In the genomic region with DNA sequence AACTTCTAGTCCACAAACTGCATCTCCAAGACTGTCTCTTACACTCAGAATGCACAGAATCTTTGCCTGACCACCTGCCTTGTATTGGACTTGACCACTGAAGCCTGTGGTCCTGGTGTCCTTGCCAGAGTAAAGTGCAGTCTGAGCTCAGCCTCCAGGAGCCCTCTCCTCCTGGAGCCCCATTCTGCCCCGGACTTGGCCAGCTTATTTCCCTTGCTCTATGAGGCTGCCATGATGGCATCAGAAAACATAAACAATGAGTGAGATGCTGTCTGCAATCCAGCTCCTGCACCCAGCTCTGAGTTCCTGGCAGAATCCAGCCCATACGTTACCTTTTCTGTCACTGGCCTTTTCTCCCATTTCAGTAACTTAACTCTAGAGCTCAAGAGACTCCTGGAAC, we compare ENCODE assay signal across 34 cellular contexts.
"Had no signal": no experiment of that assay in that cellular context is flagged by ENCODE, and none has a peak within 500 bp of the region (broad histone marks: within the 10 kb centered on the region; RNA-seq: fewer than 3 reads in every experiment).

No MANE protein-coding gene starts in this region.

- H3K36me3 ChIP-seq: brain microvascular endothelial cell, left lung, lower lobe of right lung, neutrophil, ovary, right lobe of liver, suprapubic skin, transverse colon, vagina had no signal

- H3K36me3 Mint-ChIP-seq: activated naive CD4-positive, alpha-beta T cell treated with anti-CD3 and anti-CD28 coated beads, Interleukin-2, amount 10 ng/mL, durations not matched to agents 7 days and 5 days; activated naive CD8-positive, alpha-beta T cell treated with anti-CD3 and anti-CD28 coated beads, Interleukin-2, amount 10 ng/mL, durations not matched to agents 7 days and 5 days; natural killer cell treated with Interleukin-12 subunit alpha and Interleukin-12 subunit beta and Interleukin-15 and Interleukin-18, amount 100 ng/mL, for 72 hours; stimulated activated effector memory CD8-positive, alpha-beta T cell treated with anti-CD3 and anti-CD28 coated beads, Interleukin-12 subunit alpha, Interleukin-12 subunit beta, amount 100 ng/mL, for 72 hours; WTC11 had no signal

- H3K4me1 ChIP-seq: foreskin keratinocyte, left lung, lower lobe of right lung, right lobe of liver had no signal

- H3K27ac ChIP-seq: brain microvascular endothelial cell, coronary artery, dorsolateral prefrontal cortex, foreskin keratinocyte, left lung, lower lobe of right lung, neutrophil, ovary, right lobe of liver, skin epidermis, suprapubic skin, vagina had no signal

- ATAC-seq: foreskin keratinocyte; natural killer cell treated with Interleukin-12 subunit alpha and Interleukin-12 subunit beta and Interleukin-15 and Interleukin-18, amount 100 ng/mL, for 72 hours; stimulated activated effector memory CD8-positive, alpha-beta T cell treated with anti-CD3 and anti-CD28 coated beads, Interleukin-12 subunit alpha, Interleukin-12 subunit beta, amount 100 ng/mL, for 72 hours; stimulated activated naive CD8-positive, alpha-beta T cell treated with anti-CD3 and anti-CD28 coated beads, Interleukin-15, amount 100 ng/mL, for 72 hours; T-helper 17 cell; WTC11 had no signal

- H3K27me3 ChIP-seq: brain microvascular endothelial cell, neutrophil, ovary, right lobe of liver, transverse colon, vagina had no signal

- H3K4me1 Mint-ChIP-seq: activated CD4-positive, alpha-beta memory T cell treated with anti-CD3 and anti-CD28 coated beads, Interleukin-2, amount 10 ng/mL, durations not matched to agents 7 days and 5 days; activated CD4-positive, alpha-beta T cell treated with anti-CD3 and anti-CD28 coated beads, Interleukin-2, amount 10 ng/mL, durations not matched to agents 7 days and 5 days; activated naive CD4-positive, alpha-beta T cell treated with anti-CD3 and anti-CD28 coated beads, Interleukin-2, amount 10 ng/mL, durations not matched to agents 7 days and 5 days; activated naive CD8-positive, alpha-beta T cell treated with anti-CD3 and anti-CD28 coated beads, Interleukin-2, amount 10 ng/mL, durations not matched to agents 7 days and 5 days; stimulated activated effector memory CD8-positive, alpha-beta T cell treated with anti-CD3 and anti-CD28 coated beads, Interleukin-12 subunit alpha, Interleukin-12 subunit beta, amount 100 ng/mL, for 72 hours; stimulated activated naive CD8-positive, alpha-beta T cell treated with anti-CD3 and anti-CD28 coated beads, Interleukin-15, amount 100 ng/mL, for 72 hours; T-helper 17 cell had no signal

- DNase-seq: activated CD4-positive, alpha-beta memory T cell treated with anti-CD3 and anti-CD28 coated beads, Interleukin-2, amount 10 ng/mL, durations not matched to agents 7 days and 5 days; activated CD4-positive, alpha-beta T cell treated with anti-CD3 and anti-CD28 coated beads for 1 hour; activated CD4-positive, alpha-beta T cell treated with anti-CD3 and anti-CD28 coated beads, Interleukin-2, amount 10 ng/mL, durations not matched to agents 7 days and 5 days; activated CD8-positive, alpha-beta memory T cell treated with anti-CD3 and anti-CD28 coated beads, Interleukin-2, amount 50 U/mL, for 48 hours; activated gamma-delta T cell; activated naive CD4-positive, alpha-beta T cell treated with anti-CD3 and anti-CD28 coated beads, Interleukin-2, amount 10 ng/mL, durations not matched to agents 7 days and 5 days; activated naive CD8-positive, alpha-beta T cell treated with anti-CD3 and anti-CD28 coated beads, Interleukin-2, amount 10 ng/mL, durations not matched to agents 7 days and 5 days; activated T-cell treated with anti-CD3 and anti-CD28 coated beads, Interleukin-2, amount 50 U/mL, for 24 hours; amniotic stem cell; brain microvascular endothelial cell; effector memory CD4-positive, alpha-beta T cell; erythroblast; foreskin keratinocyte; left lung; lower lobe of right lung; mesendoderm; right lobe of liver; stimulated activated CD4-positive, alpha-beta T cell treated with anti-CD3 and anti-CD28 coated beads, Interleukin-4, amount 100 ng/mL, for 24 hours; stimulated activated naive CD8-positive, alpha-beta T cell treated with anti-CD3 and anti-CD28 coated beads, Interleukin-15, amount 100 ng/mL, for 72 hours; T-helper 17 cell; T1000 had no signal

- H3K4me3 ChIP-seq: coronary artery, dorsolateral prefrontal cortex, left lung, lower lobe of right lung, mucosa of descending colon, ovary, right lobe of liver, skin epidermis, suprapubic skin, transverse colon, vagina had no signal

- H3K27ac Mint-ChIP-seq: activated CD4-positive, alpha-beta memory T cell treated with anti-CD3 and anti-CD28 coated beads, Interleukin-2, amount 10 ng/mL, durations not matched to agents 7 days and 5 days; activated CD4-positive, alpha-beta T cell treated with anti-CD3 and anti-CD28 coated beads, Interleukin-2, amount 10 ng/mL, durations not matched to agents 7 days and 5 days; activated naive CD4-positive, alpha-beta T cell treated with anti-CD3 and anti-CD28 coated beads, Interleukin-2, amount 10 ng/mL, durations not matched to agents 7 days and 5 days; activated naive CD8-positive, alpha-beta T cell treated with anti-CD3 and anti-CD28 coated beads, Interleukin-2, amount 10 ng/mL, durations not matched to agents 7 days and 5 days; activated T-cell treated with anti-CD3 and anti-CD28 coated beads, Interleukin-2, amount 50 U/mL, for 24 hours; natural killer cell treated with Interleukin-12 subunit alpha and Interleukin-12 subunit beta and Interleukin-15 and Interleukin-18, amount 100 ng/mL, for 72 hours; progenitor cell of endocrine pancreas; stimulated activated effector memory CD8-positive, alpha-beta T cell treated with anti-CD3 and anti-CD28 coated beads, Interleukin-12 subunit alpha, Interleukin-12 subunit beta, amount 100 ng/mL, for 72 hours; stimulated activated naive CD8-positive, alpha-beta T cell treated with anti-CD3 and anti-CD28 coated beads, Interleukin-15, amount 100 ng/mL, for 72 hours; T-helper 17 cell; WTC11 had no signal

- H3K4me3 Mint-ChIP-seq: activated CD4-positive, alpha-beta memory T cell treated with anti-CD3 and anti-CD28 coated beads, Interleukin-2, amount 10 ng/mL, durations not matched to agents 7 days and 5 days; activated CD4-positive, alpha-beta T cell treated with anti-CD3 and anti-CD28 coated beads, Interleukin-2, amount 10 ng/mL, durations not matched to agents 7 days and 5 days; activated naive CD4-positive, alpha-beta T cell treated with anti-CD3 and anti-CD28 coated beads, Interleukin-2, amount 10 ng/mL, durations not matched to agents 7 days and 5 days; activated naive CD8-positive, alpha-beta T cell treated with anti-CD3 and anti-CD28 coated beads, Interleukin-2, amount 10 ng/mL, durations not matched to agents 7 days and 5 days; activated T-cell treated with anti-CD3 and anti-CD28 coated beads, Interleukin-2, amount 50 U/mL, for 24 hours; natural killer cell treated with Interleukin-12 subunit alpha and Interleukin-12 subunit beta and Interleukin-15 and Interleukin-18, amount 100 ng/mL, for 72 hours; stimulated activated effector memory CD8-positive, alpha-beta T cell treated with anti-CD3 and anti-CD28 coated beads, Interleukin-12 subunit alpha, Interleukin-12 subunit beta, amount 100 ng/mL, for 72 hours; stimulated activated naive CD8-positive, alpha-beta T cell treated with anti-CD3 and anti-CD28 coated beads, Interleukin-15, amount 100 ng/mL, for 72 hours; T-helper 17 cell; WTC11 had no signal

- H3K9me3 ChIP-seq: left lung, lower lobe of right lung, mucosa of descending colon, neutrophil, ovary, right lobe of liver, suprapubic skin, transverse colon, vagina had no signal

- H3K9me3 Mint-ChIP-seq: activated CD4-positive, alpha-beta memory T cell treated with anti-CD3 and anti-CD28 coated beads, Interleukin-2, amount 10 ng/mL, durations not matched to agents 7 days and 5 days; activated CD4-positive, alpha-beta T cell treated with anti-CD3 and anti-CD28 coated beads, Interleukin-2, amount 10 ng/mL, durations not matched to agents 7 days and 5 days; activated naive CD4-positive, alpha-beta T cell treated with anti-CD3 and anti-CD28 coated beads, Interleukin-2, amount 10 ng/mL, durations not matched to agents 7 days and 5 days; activated naive CD8-positive, alpha-beta T cell treated with anti-CD3 and anti-CD28 coated beads, Interleukin-2, amount 10 ng/mL, durations not matched to agents 7 days and 5 days; activated T-cell treated with anti-CD3 and anti-CD28 coated beads, Interleukin-2, amount 50 U/mL, for 24 hours; natural killer cell treated with Interleukin-12 subunit alpha and Interleukin-12 subunit beta and Interleukin-15 and Interleukin-18, amount 100 ng/mL, for 72 hours; stimulated activated effector memory CD8-positive, alpha-beta T cell treated with anti-CD3 and anti-CD28 coated beads, Interleukin-12 subunit alpha, Interleukin-12 subunit beta, amount 100 ng/mL, for 72 hours; stimulated activated naive CD8-positive, alpha-beta T cell treated with anti-CD3 and anti-CD28 coated beads, Interleukin-15, amount 100 ng/mL, for 72 hours; WTC11 had no signal
